1 cellular context compared by ENCODE assay signal in the genomic region with DNA sequence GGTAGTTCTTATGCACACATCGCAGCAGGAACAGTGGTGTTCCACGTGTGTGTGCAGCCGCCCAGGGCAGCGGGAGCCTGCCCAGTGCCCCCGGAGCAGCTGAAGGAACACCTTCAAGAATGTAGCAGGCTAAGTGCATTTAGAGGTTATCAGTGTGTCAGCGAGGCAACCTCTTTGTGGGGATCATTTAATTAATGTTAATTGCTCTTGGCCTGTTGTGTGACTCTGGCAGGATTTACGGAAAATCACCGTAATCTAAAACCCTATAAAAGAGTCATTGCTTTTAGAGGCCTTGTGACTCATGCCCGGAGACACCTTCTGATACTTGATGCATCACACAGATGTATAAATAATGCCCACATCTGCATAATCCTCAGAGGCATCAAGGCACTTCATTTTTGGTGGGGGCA.
TF ChIP-seq lines count a peak whose summit lies in the region.

No MANE protein-coding gene starts in this region.

TF ChIP-seq in HEK293, 187 proteins besides CTCF, POLR2A, EP300 and RAD21 (continued from another document):
- TF ChIP-seq ZNF692 (tag by site-specific recombination; IDR thresholded peaks at IDR 0.05) (0 out of 2 replicates have a peak, but pooled peaks have one; percentile 41), ZNF530 (tag by site-specific recombination; IDR thresholded peaks at IDR 0.05; ENCODE audit: low read depth) (no peak), ZNF776 (tag by site-specific recombination; IDR thresholded peaks at IDR 0.05; ENCODE audit: borderline replicate concordance) (no peak), ZNF37A (tag by site-specific recombination; IDR thresholded peaks at IDR 0.05) (no peak), FEZF1 (tag by site-specific recombination; IDR thresholded peaks at IDR 0.05) (peak; percentile 88)
